31 cellular contexts compared by ENCODE assay signal in the genomic region with DNA sequence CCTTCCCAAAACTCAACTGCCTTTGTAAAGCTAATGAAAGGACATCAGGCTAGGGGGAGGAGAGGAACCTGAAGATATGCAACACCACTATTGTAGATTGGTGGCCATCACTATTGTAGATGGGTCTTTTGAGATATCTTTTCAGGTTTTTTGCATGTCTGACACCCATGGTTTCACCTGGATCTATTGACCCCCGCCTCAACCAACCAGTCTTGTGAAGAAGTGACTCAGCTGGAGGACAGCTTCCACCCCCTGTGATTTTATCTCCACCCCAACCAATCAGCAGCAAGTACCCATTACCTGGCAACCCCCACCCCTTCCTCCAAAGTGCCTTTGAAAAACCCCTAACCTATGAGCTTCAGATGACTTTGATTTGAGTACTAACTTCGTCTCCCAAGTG.
"Had no signal": no experiment of that assay in that cellular context is flagged by ENCODE, and none has a peak within 500 bp of the region (broad histone marks: within the 10 kb centered on the region; RNA-seq: fewer than 3 reads in every experiment).

No MANE protein-coding gene starts in this region.

- H3K27ac ChIP-seq: left lung, lower lobe of right lung, neural progenitor cell, neutrophil, ovary, right atrium auricular region, right lobe of liver, tibial nerve, uterus had no signal

- H3K36me3 ChIP-seq: left lung, lower lobe of right lung, neural progenitor cell, neutrophil, ovary, right atrium auricular region, right lobe of liver, tibial nerve, uterus had no signal

- ATAC-seq: left cardiac atrium; left lung; lower lobe of right lung; natural killer cell; right lobe of liver; stimulated activated memory B cell treated with anti-CD40 and anti-IgM and Interleukin-4, amounts not matched to agents 10 μg/mL and 1 μg/mL and 100 μg/mL, for 72 hours; stimulated activated naive CD8-positive, alpha-beta T cell treated with anti-CD3 and anti-CD28 coated beads, Interleukin-15, amount 100 ng/mL, for 72 hours had no signal

- H3K27ac Mint-ChIP-seq: mesothelial cell of epicardium; naive B cell; natural killer cell; nephron progenitor cell; neural progenitor cell; progenitor cell of endocrine pancreas; stimulated activated memory B cell treated with anti-CD40 and anti-IgM and Interleukin-4, amounts not matched to agents 10 μg/mL and 1 μg/mL and 100 μg/mL, for 72 hours; stimulated activated naive CD8-positive, alpha-beta T cell treated with anti-CD3 and anti-CD28 coated beads, Interleukin-15, amount 100 ng/mL, for 72 hours; type B pancreatic cell had no signal

- H3K4me1 Mint-ChIP-seq: mesothelial cell of epicardium; naive B cell; natural killer cell; stimulated activated memory B cell treated with anti-CD40 and anti-IgM and Interleukin-4, amounts not matched to agents 10 μg/mL and 1 μg/mL and 100 μg/mL, for 72 hours; stimulated activated naive CD8-positive, alpha-beta T cell treated with anti-CD3 and anti-CD28 coated beads, Interleukin-15, amount 100 ng/mL, for 72 hours had no signal

- H3K4me1 ChIP-seq: left lung, lower lobe of right lung, neural progenitor cell, right atrium auricular region, right lobe of liver, uterus had no signal

- H3K4me2 ChIP-seq: neural progenitor cell, smooth muscle cell had no signal

- DNase-seq: hypothalamus; kidney glomerular epithelial cell; left cardiac atrium; left lung; lower lobe of right lung; mammary epithelial cell; mesenchymal stem cell; naive B cell; natural killer cell; nephron progenitor cell; occipital lobe; ovary; right lobe of liver; stimulated activated CD4-positive, alpha-beta T cell treated with anti-CD3 and anti-CD28 coated beads, Interleukin-1b, Interleukin-23, amount 100 ng/mL, for 48 hours; stimulated activated CD4-positive, alpha-beta T cell treated with anti-CD3 and anti-CD28 coated beads, Interleukin-2, amount 100 ng/mL, for 48 hours; stimulated activated CD4-positive, alpha-beta T cell treated with anti-CD3 and anti-CD28 coated beads, Interleukin-4, amount 100 ng/mL, for 4 hours; stimulated activated CD8-positive, alpha-beta memory T cell treated with anti-CD3 and anti-CD28 coated beads, Interleukin-4, amount 100 ng/mL, for 48 hours; stimulated activated naive CD4-positive, alpha-beta T cell treated with Interleukin-2 at 50 U/mL for 16 hours; stimulated activated naive CD8-positive, alpha-beta T cell treated with anti-CD3 and anti-CD28 coated beads, Interleukin-15, amount 100 ng/mL, for 72 hours; substantia nigra; uterus had no signal

- H3K9me3 Mint-ChIP-seq: mesothelial cell of epicardium; nephron progenitor cell; stimulated activated memory B cell treated with anti-CD40 and anti-IgM and Interleukin-4, amounts not matched to agents 10 μg/mL and 1 μg/mL and 100 μg/mL, for 72 hours; stimulated activated naive CD8-positive, alpha-beta T cell treated with anti-CD3 and anti-CD28 coated beads, Interleukin-15, amount 100 ng/mL, for 72 hours; type B pancreatic cell had no signal

- H3K27me3 ChIP-seq: left lung, neural progenitor cell, neutrophil, ovary, right atrium auricular region, right lobe of liver, tibial nerve, uterus had no signal

- H3K9me3 ChIP-seq: left lung, lower lobe of right lung, neutrophil, ovary, right atrium auricular region, right lobe of liver, tibial nerve, uterus had no signal

- FAIRE-seq: keratinocyte had no signal

- H3K4me3 ChIP-seq: left lung, lower lobe of right lung, neural progenitor cell, ovary, right atrium auricular region, right lobe of liver, smooth muscle cell, tibial nerve, uterus had no signal

- H3K4me3 Mint-ChIP-seq: mesothelial cell of epicardium; naive B cell; natural killer cell; nephron progenitor cell; neural progenitor cell; stimulated activated memory B cell treated with anti-CD40 and anti-IgM and Interleukin-4, amounts not matched to agents 10 μg/mL and 1 μg/mL and 100 μg/mL, for 72 hours; stimulated activated naive CD8-positive, alpha-beta T cell treated with anti-CD3 and anti-CD28 coated beads, Interleukin-15, amount 100 ng/mL, for 72 hours; type B pancreatic cell had no signal

- H3K36me3 Mint-ChIP-seq: mesothelial cell of epicardium; naive B cell; natural killer cell; neural progenitor cell; stimulated activated memory B cell treated with anti-CD40 and anti-IgM and Interleukin-4, amounts not matched to agents 10 μg/mL and 1 μg/mL and 100 μg/mL, for 72 hours; type B pancreatic cell had no signal

- H3K27me3 Mint-ChIP-seq: naive B cell; progenitor cell of endocrine pancreas; stimulated activated memory B cell treated with anti-CD40 and anti-IgM and Interleukin-4, amounts not matched to agents 10 μg/mL and 1 μg/mL and 100 μg/mL, for 72 hours; stimulated activated naive CD8-positive, alpha-beta T cell treated with anti-CD3 and anti-CD28 coated beads, Interleukin-15, amount 100 ng/mL, for 72 hours; type B pancreatic cell had no signal

- H2AFZ ChIP-seq: neural progenitor cell had no signal
